30 cellular contexts compared by ENCODE assay signal in genomic region chrX:68942797-68943196, GRCh38.
"Had no signal": no experiment of that assay in that cellular context is flagged by ENCODE, and none has a peak within 500 bp of the region (broad histone marks: within the 10 kb centered on the region; RNA-seq: fewer than 3 reads in every experiment).

No MANE protein-coding gene starts in this region.

- H3K4me3 Mint-ChIP-seq: activated CD4-positive, alpha-beta memory T cell treated with anti-CD3 and anti-CD28 coated beads, Interleukin-2, amount 10 ng/mL, durations not matched to agents 7 days and 5 days; activated CD4-positive, alpha-beta T cell treated with anti-CD3 and anti-CD28 coated beads, Interleukin-2, amount 10 ng/mL, durations not matched to agents 7 days and 5 days; activated naive CD8-positive, alpha-beta T cell treated with anti-CD3 and anti-CD28 coated beads for 36 hours; activated T-cell treated with anti-CD3 and anti-CD28 coated beads, Interleukin-2, amount 50 U/mL, for 72 hours; brain; dendritic cell treated with granulocyte-macrophage colony-stimulating factor and Interleukin-4, amounts not matched to agents 40 ng/mL and 50 ng/mL, for 4 days; natural killer cell treated with Interleukin-12 subunit alpha and Interleukin-12 subunit beta and Interleukin-15 and Interleukin-18, amount 100 ng/mL, for 72 hours; stimulated activated memory B cell treated with anti-CD40 and anti-IgM and Interleukin-4, amounts not matched to agents 10 μg/mL and 1 μg/mL and 100 μg/mL, for 72 hours; stimulated activated naive CD8-positive, alpha-beta T cell treated with anti-CD3 and anti-CD28 coated beads, Interleukin-15, amount 100 ng/mL, for 72 hours; T-helper 17 cell had no signal

- H3K4me1 Mint-ChIP-seq: activated CD4-positive, alpha-beta memory T cell treated with anti-CD3 and anti-CD28 coated beads, Interleukin-2, amount 10 ng/mL, durations not matched to agents 7 days and 5 days; activated CD4-positive, alpha-beta T cell treated with anti-CD3 and anti-CD28 coated beads, Interleukin-2, amount 10 ng/mL, durations not matched to agents 7 days and 5 days; activated naive CD8-positive, alpha-beta T cell treated with anti-CD3 and anti-CD28 coated beads for 36 hours; stimulated activated memory B cell treated with anti-CD40 and anti-IgM and Interleukin-4, amounts not matched to agents 10 μg/mL and 1 μg/mL and 100 μg/mL, for 72 hours; stimulated activated naive CD8-positive, alpha-beta T cell treated with anti-CD3 and anti-CD28 coated beads, Interleukin-15, amount 100 ng/mL, for 72 hours; T-helper 17 cell had no signal

- H3K9me3 ChIP-seq: adrenal gland, esophagus squamous epithelium, upper lobe of left lung had no signal

- H3K9me3 Mint-ChIP-seq: activated CD4-positive, alpha-beta memory T cell treated with anti-CD3 and anti-CD28 coated beads, Interleukin-2, amount 10 ng/mL, durations not matched to agents 7 days and 5 days; activated CD4-positive, alpha-beta T cell treated with anti-CD3 and anti-CD28 coated beads, Interleukin-2, amount 10 ng/mL, durations not matched to agents 7 days and 5 days; activated naive CD8-positive, alpha-beta T cell treated with anti-CD3 and anti-CD28 coated beads for 36 hours; activated T-cell treated with anti-CD3 and anti-CD28 coated beads, Interleukin-2, amount 50 U/mL, for 72 hours; dendritic cell treated with granulocyte-macrophage colony-stimulating factor and Interleukin-4, amounts not matched to agents 40 ng/mL and 50 ng/mL, for 4 days; natural killer cell treated with Interleukin-12 subunit alpha and Interleukin-12 subunit beta and Interleukin-15 and Interleukin-18, amount 100 ng/mL, for 72 hours; stimulated activated memory B cell treated with anti-CD40 and anti-IgM and Interleukin-4, amounts not matched to agents 10 μg/mL and 1 μg/mL and 100 μg/mL, for 72 hours; stimulated activated naive CD8-positive, alpha-beta T cell treated with anti-CD3 and anti-CD28 coated beads, Interleukin-15, amount 100 ng/mL, for 72 hours had no signal

- H3K27me3 ChIP-seq: esophagus squamous epithelium, upper lobe of left lung had no signal

- DNase-seq: activated CD4-positive, alpha-beta memory T cell treated with anti-CD3 and anti-CD28 coated beads, Interleukin-2, amount 10 ng/mL, durations not matched to agents 7 days and 5 days; activated CD4-positive, alpha-beta T cell treated with anti-CD3 and anti-CD28 coated beads, Interleukin-2, amount 10 ng/mL, durations not matched to agents 7 days and 5 days; activated CD4-positive, CD25-positive, alpha-beta regulatory T cell treated with anti-CD3 and anti-CD28 coated beads, Interleukin-2, amount 50 U/mL, for 72 hours; activated naive CD4-positive, alpha-beta T cell treated with Interleukin-2 at 50 U/mL for 16 hours; activated naive CD8-positive, alpha-beta T cell treated with anti-CD3 and anti-CD28 coated beads for 36 hours; activated T-cell treated with anti-CD3 and anti-CD28 coated beads, Interleukin-2, amount 50 U/mL, for 72 hours; aorta; caudate nucleus; esophagus squamous epithelium; hippocampal formation; kidney; mesendoderm; stimulated activated CD4-positive, alpha-beta T cell treated with anti-CD3 and anti-CD28 coated beads, Interleukin-1b, Interleukin-23, amount 100 ng/mL, for 48 hours; stimulated activated CD4-positive, alpha-beta T cell treated with anti-CD3 and anti-CD28 coated beads, Interleukin-4, amount 100 ng/mL, for 4 hours; stimulated activated CD8-positive, alpha-beta memory T cell treated with anti-CD3 and anti-CD28 coated beads, Interleukin-4, amount 100 ng/mL, for 48 hours; stimulated activated naive CD8-positive, alpha-beta T cell treated with anti-CD3 and anti-CD28 coated beads, Interleukin-15, amount 100 ng/mL, for 72 hours; substantia nigra; T-helper 17 cell; T1000; upper lobe of left lung had no signal

- H3K27ac ChIP-seq: adrenal gland, epithelial cell of prostate, esophagus squamous epithelium, upper lobe of left lung had no signal

- H3K4me3 ChIP-seq: adrenal gland, esophagus squamous epithelium, lung, smooth muscle cell, upper lobe of left lung had no signal

- H3K4me1 ChIP-seq: adrenal gland, esophagus squamous epithelium had no signal

- ATAC-seq: activated T-cell treated with anti-CD3 and anti-CD28 coated beads, Interleukin-2, amount 50 U/mL, for 72 hours; natural killer cell treated with Interleukin-12 subunit alpha and Interleukin-12 subunit beta and Interleukin-15 and Interleukin-18, amount 100 ng/mL, for 72 hours; sciatic nerve; SK-N-SH treated with all-trans-retinoic acid at 6 μM for 48 hours; stimulated activated memory B cell treated with anti-CD40 and anti-IgM and Interleukin-4, amounts not matched to agents 10 μg/mL and 1 μg/mL and 100 μg/mL, for 72 hours; stimulated activated naive CD8-positive, alpha-beta T cell treated with anti-CD3 and anti-CD28 coated beads, Interleukin-15, amount 100 ng/mL, for 72 hours; T-helper 17 cell had no signal

- H3K36me3 Mint-ChIP-seq: activated naive CD8-positive, alpha-beta T cell treated with anti-CD3 and anti-CD28 coated beads for 36 hours; brain; natural killer cell treated with Interleukin-12 subunit alpha and Interleukin-12 subunit beta and Interleukin-15 and Interleukin-18, amount 100 ng/mL, for 72 hours; stimulated activated memory B cell treated with anti-CD40 and anti-IgM and Interleukin-4, amounts not matched to agents 10 μg/mL and 1 μg/mL and 100 μg/mL, for 72 hours had no signal

- H3K36me3 ChIP-seq: adrenal gland, esophagus squamous epithelium, upper lobe of left lung had no signal

- H3K27me3 Mint-ChIP-seq: activated CD4-positive, alpha-beta memory T cell treated with anti-CD3 and anti-CD28 coated beads, Interleukin-2, amount 10 ng/mL, durations not matched to agents 7 days and 5 days; activated CD4-positive, alpha-beta T cell treated with anti-CD3 and anti-CD28 coated beads, Interleukin-2, amount 10 ng/mL, durations not matched to agents 7 days and 5 days; activated naive CD8-positive, alpha-beta T cell treated with anti-CD3 and anti-CD28 coated beads for 36 hours; dendritic cell treated with granulocyte-macrophage colony-stimulating factor and Interleukin-4, amounts not matched to agents 40 ng/mL and 50 ng/mL, for 4 days; natural killer cell treated with Interleukin-12 subunit alpha and Interleukin-12 subunit beta and Interleukin-15 and Interleukin-18, amount 100 ng/mL, for 72 hours; stimulated activated naive CD8-positive, alpha-beta T cell treated with anti-CD3 and anti-CD28 coated beads, Interleukin-15, amount 100 ng/mL, for 72 hours; T-helper 17 cell had no signal
